21 cellular contexts compared by ENCODE assay signal in genomic region chr9:127051881-127052595, GRCh38.
"Had no signal": no experiment of that assay in that cellular context is flagged by ENCODE, and none has a peak within 500 bp of the region (broad histone marks: within the 10 kb centered on the region; RNA-seq: fewer than 3 reads in every experiment).

No MANE protein-coding gene starts in this region.

- H3K27me3 Mint-ChIP-seq: activated T-cell treated with anti-CD3 and anti-CD28 coated beads, Interleukin-2, amount 50 U/mL, for 24 hours; naive B cell had no signal

- H3K27ac Mint-ChIP-seq: activated naive CD4-positive, alpha-beta T cell treated with anti-CD3 and anti-CD28 coated beads for 36 hours; activated T-cell treated with anti-CD3 and anti-CD28 coated beads, Interleukin-2, amount 50 U/mL, for 24 hours; dendritic cell treated with granulocyte-macrophage colony-stimulating factor and Interleukin-4, amounts not matched to agents 40 ng/mL and 50 ng/mL, for 4 days had no signal

- FAIRE-seq: keratinocyte had no signal

- H3K4me1 Mint-ChIP-seq: neural crest cell had no signal

- H3K4me3 Mint-ChIP-seq: activated CD8-positive, alpha-beta T cell treated with anti-CD3 and anti-CD28 coated beads, Interleukin-2, amount 10 ng/mL, durations not matched to agents 7 days and 5 days; activated naive CD4-positive, alpha-beta T cell treated with anti-CD3 and anti-CD28 coated beads for 36 hours; activated T-cell treated with anti-CD3 and anti-CD28 coated beads, Interleukin-2, amount 50 U/mL, for 24 hours; dendritic cell treated with granulocyte-macrophage colony-stimulating factor and Interleukin-4, amounts not matched to agents 40 ng/mL and 50 ng/mL, for 4 days; naive B cell; neural crest cell had no signal

- H3K4me1 ChIP-seq: foreskin keratinocyte had no signal

- H3K36me3 ChIP-seq: prostate gland, right lobe of liver, transverse colon had no signal

- H3K4me3 ChIP-seq: mucosa of descending colon, prostate gland, right lobe of liver, transverse colon had no signal

- DNase-seq: activated CD4-positive, alpha-beta T cell treated with anti-CD3 and anti-CD28 coated beads for 48 hours; activated CD4-positive, CD25-positive, alpha-beta regulatory T cell; activated CD8-positive, alpha-beta T cell treated with anti-CD3 and anti-CD28 coated beads, Interleukin-2, amount 10 ng/mL, durations not matched to agents 7 days and 5 days; activated naive CD4-positive, alpha-beta T cell treated with anti-CD3 and anti-CD28 coated beads for 36 hours; activated T-cell treated with anti-CD3 and anti-CD28 coated beads, Interleukin-2, amount 50 U/mL, for 24 hours; anterior cingulate cortex; effector CD8-positive, alpha-beta T cell; foreskin keratinocyte; hypothalamus; mucosa of descending colon; naive B cell; right lobe of liver; stimulated activated CD4-positive, alpha-beta T cell treated with anti-CD3 and anti-CD28 coated beads, Interleukin-2, amount 100 ng/mL, for 24 hours; stimulated activated naive CD4-positive, alpha-beta T cell treated with Interleukin-2 at 50 U/mL for 16 hours; T-helper 1 cell; T1000; transverse colon had no signal

- H3K27me3 ChIP-seq: foreskin keratinocyte, right lobe of liver, transverse colon had no signal

- H3K9me3 ChIP-seq: mucosa of descending colon, prostate gland, right lobe of liver, transverse colon had no signal

- H3K27ac ChIP-seq: foreskin keratinocyte, prostate gland, right lobe of liver had no signal

- H3K9me3 Mint-ChIP-seq: activated naive CD4-positive, alpha-beta T cell treated with anti-CD3 and anti-CD28 coated beads for 36 hours; activated T-cell treated with anti-CD3 and anti-CD28 coated beads, Interleukin-2, amount 50 U/mL, for 24 hours; dendritic cell treated with granulocyte-macrophage colony-stimulating factor and Interleukin-4, amounts not matched to agents 40 ng/mL and 50 ng/mL, for 4 days; naive B cell; neural crest cell had no signal

- ATAC-seq: activated CD8-positive, alpha-beta T cell treated with anti-CD3 and anti-CD28 coated beads, Interleukin-2, amount 10 ng/mL, durations not matched to agents 7 days and 5 days; foreskin keratinocyte; mucosa of descending colon had no signal
